33 cellular contexts compared by ENCODE assay signal in genomic region chr7:39406464-39406863, GRCh38.
A peak's percentile ranks its signal among the peaks of the same experiment; 100 is the strongest.
DNase-seq lines count a peak whose midpoint lies in the region; ATAC-seq, FAIRE-seq and TF ChIP-seq lines count a peak whose summit lies in the region.
"Had no signal": no experiment of that assay in that cellular context is flagged by ENCODE, and none has a peak within 500 bp of the region (broad histone marks: within the 10 kb centered on the region; RNA-seq: fewer than 3 reads in every experiment).

No MANE protein-coding gene starts in this region.

- FAIRE-seq in HepG2 (lab: Jason Lieb, UNC) = peak; percentile 91
- no peak for FAIRE-seq in small intestine (lab: Jason Lieb, UNC)

- TF ChIP-seq POLR2A in HepG2 (IDR thresholded peaks at IDR 0.05; ENCODE audit: insufficient read depth in 1 of 2, low read depth in 2 of 2, low read length in 2 of 2) = no peak

- DNase-seq in WTC11 (ENCODE audit: low spot score) (no peak), HepG2 (ENCODE audit: low spot score) (peak; percentile 62), small intestine (peak; percentile 42)
- DNase-seq in activated naive CD4-positive, alpha-beta T cell treated with anti-CD3 and anti-CD28 coated beads, Interleukin-2, amount 10 ng/mL, durations not matched to agents 7 days and 5 days = no peak
- DNase-seq: activated CD8-positive, alpha-beta T cell treated with anti-CD3 and anti-CD28 coated beads, Interleukin-2, amount 10 ng/mL, durations not matched to agents 7 days and 5 days; amniotic stem cell; DND-41; GF-D8; GOT3; HFFc6; hippocampal formation; Kasumi-1; left cardiac atrium; MV-4-11; NCI-H1436; NCI-H2081 treated with DMSO at 0.1 percent for 48 hours; NCI-H2227 treated with DMSO at 0.1 percent for 48 hours; posterior cingulate gyrus; stimulated activated CD4-positive, alpha-beta T cell treated with anti-CD3 and anti-CD28 coated beads, Interleukin-4, amount 100 ng/mL, for 1 hour had no signal

- H2AFZ ChIP-seq in HepG2 (ENCODE audit: low read length) = peak overlapping the region; percentile 74

- POLR2A ChIA-PET in WTC11 (lab: Charles Lee) = interaction anchor here (0.6 to 0.7 kb wide), 2 partner anchors 196 to 608 kb away, joined by 3 read pairs; no protein-coding TSS in a partner anchor
- POLR2A ChIA-PET in HepG2 (lab: Yijun Ruan, JAX) = no interaction called here

- H3K4me3 ChIP-seq in HepG2 (replicated peaks in 1 of 3; ENCODE audit: insufficient read depth in 1 of 3, low read depth in 2 of 3, low read length in 3 of 3) (peak overlapping the region; percentile 3 to 58 (median 33); a peak in 5 of 6 replicates), small intestine (ENCODE audit: low read depth in 1 of 2, low read length in 2 of 2) (no peak overlapping the region)
- H3K4me3 ChIP-seq: gastroesophageal sphincter, SK-N-MC, tibial nerve had no signal

- peak overlapping the region; percentile 24; the same call in 1 of the 2 replicates for H3K9ac ChIP-seq in HepG2 (ENCODE audit: insufficient read depth, low read depth, low read length)

- H3K4me1 Mint-ChIP-seq in WTC11 = peaks cover 33% of the 10 kb centered on the region
- H3K4me1 Mint-ChIP-seq in activated naive CD4-positive, alpha-beta T cell treated with anti-CD3 and anti-CD28 coated beads, Interleukin-2, amount 10 ng/mL, durations not matched to agents 7 days and 5 days = no peaks in the 10 kb centered on the region
- H3K4me1 Mint-ChIP-seq: activated naive CD4-positive, alpha-beta T cell treated with anti-CD3 and anti-CD28 coated beads, Interleukin-2, amount 50 U/mL, for 24 hours; activated T-helper 17 cell treated with anti-CD3 and anti-CD28 coated beads, Interleukin-2, amount 50 U/mL, for 72 hours; memory B cell had no signal

- intact Hi-C loops in HepG2 (cut with micrococcal nuclease; ENCODE audit: unreplicated experiment) = no loop called here

- no peaks in the 10 kb centered on the region for H3K79me2 ChIP-seq in HepG2 (ENCODE audit: insufficient read depth, low read length)

- H3K36me3 ChIP-seq in HepG2 (replicated peaks in 1 of 2; ENCODE audit: control insufficient read depth in 1 of 2, insufficient read depth in 2 of 2, low read length in 2 of 2) (no peaks in the 10 kb centered on the region), small intestine (ENCODE audit: control insufficient read depth in 2 of 2, insufficient read depth in 2 of 2, low read length in 2 of 2) (no peaks in the 10 kb centered on the region)
- H3K36me3 ChIP-seq: BE2C, gastroesophageal sphincter, tibial nerve had no signal

- ATAC-seq in GM19463 (IDR thresholded peaks at IDR 0.05; ENCODE audit: unreplicated experiment) (peak; percentile 92), WTC11 (no peak), HepG2 (peak; percentile 99), HG02623 (IDR thresholded peaks at IDR 0.05; ENCODE audit: unreplicated experiment) (no peak), HG03175 (IDR thresholded peaks at IDR 0.05; ENCODE audit: unreplicated experiment) (no peak), GM21786 (IDR thresholded peaks at IDR 0.05; ENCODE audit: unreplicated experiment) (no peak)
- ATAC-seq: activated CD8-positive, alpha-beta T cell treated with anti-CD3 and anti-CD28 coated beads, Interleukin-2, amount 10 ng/mL, durations not matched to agents 7 days and 5 days; activated T-helper 17 cell treated with anti-CD3 and anti-CD28 coated beads, Interleukin-2, amount 50 U/mL, for 72 hours; gastroesophageal sphincter; left cardiac atrium; sciatic nerve had no signal

- H3K27me3 ChIP-seq in HepG2 (ENCODE audit: control insufficient read depth in 1 of 2, insufficient read depth in 2 of 2, low read length in 2 of 2) (no peaks in the 10 kb centered on the region), small intestine (ENCODE audit: control insufficient read depth in 2 of 2, insufficient read depth in 2 of 2, low read length in 2 of 2) (no peaks in the 10 kb centered on the region)
- H3K27me3 ChIP-seq: BE2C, gastroesophageal sphincter, tibial nerve had no signal

- in situ Hi-C loops in HepG2 (cut with HindIII; ENCODE audit: extremely low pct_ligation_motif_present, low pct_unique_long_range_greater_than_20kb) = no loop called here

- H4K20me1 ChIP-seq in HepG2 (ENCODE audit: insufficient read depth, low read length) = no peaks in the 10 kb centered on the region

- 4% methylated on average over 11 of the region's 11 CpGs for WGBS in HepG2 (ENCODE audit: low lambda C conversion rate)
- 26 to 63% (median 42%) methylated on average over 11 of the region's 11 CpGs for WGBS in small intestine, 3 donors

- TF ChIP-seq EP300 in HepG2 (IDR thresholded peaks at IDR 0.05; ENCODE audit: low read depth in 2 of 2, low read length in 2 of 2) = no peak
- TF ChIP-seq EP300 in HepG2 (CRISPR knock-in tag; IDR thresholded peaks at IDR 0.05; ENCODE audit: borderline replicate concordance) = no peak

- TF ChIP-seq CTCF in WTC11 (IDR thresholded peaks at IDR 0.05) (no peak), HepG2 (CRISPR knock-in tag; IDR thresholded peaks at IDR 0.05) (no peak)

- H3K36me3 Mint-ChIP-seq in WTC11 = no peaks in the 10 kb centered on the region
- no peaks in the 10 kb centered on the region for H3K36me3 Mint-ChIP-seq in activated naive CD4-positive, alpha-beta T cell treated with anti-CD3 and anti-CD28 coated beads, Interleukin-2, amount 10 ng/mL, durations not matched to agents 7 days and 5 days
- H3K36me3 Mint-ChIP-seq: activated naive CD4-positive, alpha-beta T cell treated with anti-CD3 and anti-CD28 coated beads, Interleukin-2, amount 50 U/mL, for 24 hours; memory B cell had no signal

- no TSS peak for BruUV-seq in HepG2 (replicated peaks; lab: Mats Ljungman, UMichigan)

- CTCF ChIA-PET in WTC11 (lab: Charles Lee) = interaction anchor here (0.9 to 1.0 kb wide), 2 partner anchors 11 to 47 kb away, joined by 3 to 4 read pairs; no protein-coding TSS in a partner anchor
- CTCF ChIA-PET in HepG2 (lab: Yijun Ruan, JAX; ENCODE audit: low intra/inter-chr PET ratio, low total read pairs) = no interaction called here
- CTCF ChIA-PET in activated naive CD4-positive, alpha-beta T cell treated with anti-CD3 and anti-CD28 coated beads, Interleukin-2, amount 10 ng/mL, durations not matched to agents 7 days and 5 days (lab: Charles Lee) = no interaction called here

- no peak for TF ChIP-seq RAD21 in HepG2 (CRISPR knock-in tag; IDR thresholded peaks at IDR 0.05)

- H3K27me3 Mint-ChIP-seq in WTC11 (ENCODE audit: low read depth) = no peaks in the 10 kb centered on the region
- peaks cover 14% of the 10 kb centered on the region for H3K27me3 Mint-ChIP-seq in activated naive CD4-positive, alpha-beta T cell treated with anti-CD3 and anti-CD28 coated beads, Interleukin-2, amount 10 ng/mL, durations not matched to agents 7 days and 5 days

- no peaks in the 10 kb centered on the region for H3K9me3 ChIP-seq in HepG2 (ENCODE audit: low read length)
- H3K9me3 ChIP-seq in small intestine (ENCODE audit: control insufficient read depth, low read depth) = no peaks in the 10 kb centered on the region
- H3K9me3 ChIP-seq: BE2C, gastroesophageal sphincter, tibial nerve had no signal

- H3K27ac ChIP-seq in HepG2 (ENCODE audit: extremely low read length, insufficient read depth, low read length) (no peak overlapping the region), small intestine (ENCODE audit: low read depth in 1 of 2, low read length in 1 of 2) (no peak overlapping the region)
- H3K27ac ChIP-seq: gastroesophageal sphincter, HL-60, SK-N-MC, tibial nerve had no signal

- H3K27ac Mint-ChIP-seq in WTC11 = peak overlapping the region; percentile 4
- H3K27ac Mint-ChIP-seq in activated naive CD4-positive, alpha-beta T cell treated with anti-CD3 and anti-CD28 coated beads, Interleukin-2, amount 10 ng/mL, durations not matched to agents 7 days and 5 days = no peak overlapping the region
- H3K27ac Mint-ChIP-seq: activated CD8-positive, alpha-beta T cell treated with anti-CD3 and anti-CD28 coated beads, Interleukin-2, amount 10 ng/mL, durations not matched to agents 7 days and 5 days; activated naive CD4-positive, alpha-beta T cell treated with anti-CD3 and anti-CD28 coated beads, Interleukin-2, amount 50 U/mL, for 24 hours; activated T-helper 17 cell treated with anti-CD3 and anti-CD28 coated beads, Interleukin-2, amount 50 U/mL, for 72 hours; HFFc6; memory B cell; T-helper 1 cell treated with Interleukin-12 subunit alpha and Interleukin-12 subunit beta and Interleukin-4 antibody, amounts not matched to agents 30 μg/mL and 1 μg/mL, for 36 hours had no signal

- no peaks in the 10 kb centered on the region for H3K9me3 Mint-ChIP-seq in WTC11
- no peaks in the 10 kb centered on the region for H3K9me3 Mint-ChIP-seq in activated naive CD4-positive, alpha-beta T cell treated with anti-CD3 and anti-CD28 coated beads, Interleukin-2, amount 10 ng/mL, durations not matched to agents 7 days and 5 days
- H3K9me3 Mint-ChIP-seq: activated naive CD4-positive, alpha-beta T cell treated with anti-CD3 and anti-CD28 coated beads, Interleukin-2, amount 50 U/mL, for 24 hours; activated T-helper 17 cell treated with anti-CD3 and anti-CD28 coated beads, Interleukin-2, amount 50 U/mL, for 72 hours; HFFc6; memory B cell; T-helper 1 cell treated with Interleukin-12 subunit alpha and Interleukin-12 subunit beta and Interleukin-4 antibody, amounts not matched to agents 30 μg/mL and 1 μg/mL, for 36 hours had no signal

- peak overlapping the region; percentile 78 for H3K4me2 ChIP-seq in HepG2 (ENCODE audit: low read depth, low read length)

- H3K4me3 Mint-ChIP-seq in WTC11 = no peak overlapping the region
- no peak overlapping the region for H3K4me3 Mint-ChIP-seq in activated naive CD4-positive, alpha-beta T cell treated with anti-CD3 and anti-CD28 coated beads, Interleukin-2, amount 10 ng/mL, durations not matched to agents 7 days and 5 days
- H3K4me3 Mint-ChIP-seq: activated CD8-positive, alpha-beta T cell treated with anti-CD3 and anti-CD28 coated beads, Interleukin-2, amount 10 ng/mL, durations not matched to agents 7 days and 5 days; activated naive CD4-positive, alpha-beta T cell treated with anti-CD3 and anti-CD28 coated beads, Interleukin-2, amount 50 U/mL, for 24 hours; activated T-helper 17 cell treated with anti-CD3 and anti-CD28 coated beads, Interleukin-2, amount 50 U/mL, for 72 hours; HFFc6; memory B cell; T-helper 1 cell treated with Interleukin-12 subunit alpha and Interleukin-12 subunit beta and Interleukin-4 antibody, amounts not matched to agents 30 μg/mL and 1 μg/mL, for 36 hours had no signal

- H3K4me1 ChIP-seq in HepG2 (ENCODE audit: insufficient read depth, low read length) (peaks cover 22% of the 10 kb centered on the region), small intestine (ENCODE audit: control insufficient read depth in 2 of 2, insufficient read depth in 1 of 2, low read depth in 1 of 2, low read length in 1 of 2) (no peaks in the 10 kb centered on the region)
- H3K4me1 ChIP-seq: BE2C, gastroesophageal sphincter, tibial nerve had no signal

TF ChIP-seq in WTC11, 78 proteins besides CTCF, POLR2A, EP300 and RAD21 (continues in another document):
- no peak for TF ChIP-seq CREB1 (CRISPR knock-in tag; IDR thresholded peaks at IDR 0.05)
- no peak for TF ChIP-seq FOXJ3 (CRISPR knock-in tag; IDR thresholded peaks at IDR 0.05; ENCODE audit: borderline replicate concordance)

TF ChIP-seq in HepG2, 621 proteins besides CTCF, POLR2A, EP300 and RAD21 (continues in another document):
- TF ChIP-seq IKZF1 (IDR thresholded peaks at IDR 0.05) (no peak), NR2F2 (IDR thresholded peaks at IDR 0.05; ENCODE audit: borderline replicate concordance, low read depth) (peak; percentile 50; the same call in 1 of the 2 replicates)

Comparison
In these comparisons a context has a peak if more than half of its experiments do, and no peak if none do; other contexts are left out.
1. ATAC-seq: peak in GM19463 (single experiment) and HepG2 (single experiment); none in WTC11 (single experiment), HG02623 (single experiment), HG03175 (single experiment) and GM21786 (single experiment).
2. DNase-seq: peak in HepG2 (single experiment) and small intestine (single experiment); none in WTC11 (single experiment) and activated naive CD4-positive, alpha-beta T cell treated with anti-CD3 and anti-CD28 coated beads, Interleukin-2, amount 10 ng/mL, durations not matched to agents 7 days and 5 days (single experiment).
3. H3K4me3 ChIP-seq: peak in HepG2 (3 of 3); none in small intestine (0 of 2).